21 cellular contexts compared by ENCODE assay signal in genomic region chr9:113979713-113980086, GRCh38.
"Had no signal": no experiment of that assay in that cellular context is flagged by ENCODE, and none has a peak within 500 bp of the region (broad histone marks: within the 10 kb centered on the region; RNA-seq: fewer than 3 reads in every experiment).

No MANE protein-coding gene starts in this region.

- H3K36me3 ChIP-seq: right atrium auricular region, tibial artery had no signal

- H3K9me3 ChIP-seq: prostate gland, right atrium auricular region, testis, tibial artery had no signal

- H3K27me3 ChIP-seq: dorsolateral prefrontal cortex, right atrium auricular region, testis, tibial artery had no signal

- H3K4me3 ChIP-seq: dorsolateral prefrontal cortex, prostate gland, right atrium auricular region, testis, tibial artery had no signal

- ATAC-seq: esophagus mucosa; naive thymus-derived CD8-positive, alpha-beta T cell; sciatic nerve; stimulated activated effector memory CD8-positive, alpha-beta T cell treated with anti-CD3 and anti-CD28 coated beads, Interleukin-12 subunit alpha, Interleukin-12 subunit beta, amount 100 ng/mL, for 72 hours; stimulated activated naive CD8-positive, alpha-beta T cell treated with anti-CD3 and anti-CD28 coated beads, Interleukin-15, Interleukin-2, amounts not matched to agents 100 U/mL and 50 U/mL, for 24 hours had no signal

- H3K27ac ChIP-seq: dorsolateral prefrontal cortex, epithelial cell of prostate, prostate gland, right atrium auricular region, testis, tibial artery had no signal

- H3K4me1 ChIP-seq: prostate gland, right atrium auricular region, testis had no signal

- DNase-seq: dorsolateral prefrontal cortex; effector CD8-positive, alpha-beta T cell; endodermal cell; hypothalamus; mesendoderm; midbrain; naive thymus-derived CD8-positive, alpha-beta T cell; nephron progenitor cell; nucleus accumbens; stimulated activated CD4-positive, alpha-beta T cell treated with anti-CD3 and anti-CD28 coated beads, Interleukin-2, amount 100 ng/mL, for 24 hours; stimulated activated CD4-positive, alpha-beta T cell treated with anti-CD3 and anti-CD28 coated beads, Interleukin-4, amount 100 ng/mL, for 24 hours; stimulated activated naive CD8-positive, alpha-beta T cell treated with anti-CD3 and anti-CD28 coated beads, Interleukin-15, Interleukin-2, amounts not matched to agents 100 U/mL and 50 U/mL, for 24 hours; substantia nigra; testis; tibial artery had no signal
